Comparison of ENCODE assay signal across 9 cellular contexts in the genomic region with DNA sequence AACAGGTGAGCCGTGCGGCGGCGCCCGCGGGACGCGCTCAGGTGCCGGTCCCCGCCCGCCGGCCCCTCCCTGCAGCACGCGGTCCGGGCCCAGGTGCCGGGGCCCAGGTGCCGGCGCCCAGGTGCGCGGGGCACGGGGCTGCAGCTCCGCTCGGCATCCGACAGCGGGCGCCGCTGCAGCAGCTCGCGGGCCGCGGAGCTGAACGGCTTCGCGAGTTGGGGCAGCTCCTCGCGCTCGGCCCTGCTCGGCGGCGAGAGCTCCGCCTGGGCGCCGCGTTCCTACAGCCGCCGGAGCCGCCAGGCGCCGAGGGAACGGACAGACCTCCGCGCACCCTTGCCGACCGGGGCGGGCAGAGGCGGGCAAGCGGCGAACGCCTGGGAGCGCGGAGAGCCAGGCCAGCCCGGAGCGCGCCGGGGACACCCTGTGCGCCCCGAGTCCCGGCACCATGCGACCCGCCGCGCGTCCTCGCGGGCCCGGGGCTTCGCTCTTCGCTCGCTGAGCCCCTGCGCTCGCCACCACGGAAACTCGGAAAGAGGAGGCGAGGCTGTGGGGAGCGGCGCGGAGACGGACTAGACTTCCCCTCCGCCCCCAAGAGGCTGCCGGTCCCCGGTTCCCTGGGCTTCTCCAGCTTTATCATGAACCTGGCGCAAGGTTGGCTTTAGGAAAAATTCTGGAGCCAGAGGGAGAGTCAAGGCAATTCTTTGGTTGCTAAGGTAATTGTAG. TPM values are rescaled to one million over a fixed set of nuclear protein-coding genes. Genes with fewer than 3 reads are reported as not detected.
DNase-seq lines count a peak whose midpoint lies in the region; ATAC-seq, FAIRE-seq and TF ChIP-seq lines count a peak whose summit lies in the region.
"Had no signal": no experiment of that assay in that cellular context is flagged by ENCODE, and none has a peak within 500 bp of the region (broad histone marks: within the 10 kb centered on the region; RNA-seq: fewer than 3 reads in every experiment).

Gene RGS6 (plus strand): TSS at position 201 of the 723 bp plus-strand sequence.

- H4K91ac ChIP-seq in neuronal stem cell (ENCODE audit: low read depth, low read length, poor library complexity): no peak within 1 kb of the TSS

- no CpG with 5 or more reads among the region's 92 CpGs for WGBS in neuronal stem cell (ENCODE audit: extremely low coverage in 2 of 2, insufficient read length in 2 of 2, insufficient replicate concordance in 1 of 2), 2 donors

- no peaks in the 10 kb centered on the region for H3K36me3 ChIP-seq in neuronal stem cell (replicated peaks in 1 of 2; ENCODE audit: control insufficient read depth in 2 of 2, insufficient read depth in 2 of 2, low read length in 2 of 2)

- DNase-seq in DMS79 treated with DMSO at 0.1 percent for 48 hours (lab: John Stamatoyannopoulos, UW): peak; percentile 48
- DNase-seq in foreskin keratinocyte: peak; percentile 23 to 37
- peak; percentile 50 for DNase-seq in neuronal stem cell (ENCODE audit: low spot score)
- DNase-seq in medulla oblongata (ENCODE audit: extremely low spot score): no peak
- DNase-seq in HTR-8/SVneo (ENCODE audit: insufficient read length, low spot score): no peak

- peak within 1 kb of the TSS; percentile 92 for H2AFZ ChIP-seq in neuronal stem cell (ENCODE audit: low read length)

- H3K27ac ChIP-seq in VCaP (no peak within 1 kb of the TSS), foreskin keratinocyte (no peak within 1 kb of the TSS), neuronal stem cell (replicated peaks; ENCODE audit: low read length) (no peak within 1 kb of the TSS)

- H2BK15ac ChIP-seq in neuronal stem cell (ENCODE audit: low read length): peak within 1 kb of the TSS; percentile 49

- peak within 1 kb of the TSS; percentile 95 for H3K4me2 ChIP-seq in neuronal stem cell (ENCODE audit: insufficient read depth, low read length, poor library complexity, severe bottlenecking)

- H2AK5ac ChIP-seq in neuronal stem cell (ENCODE audit: low read depth, low read length): no peak within 1 kb of the TSS

- peak within 1 kb of the TSS; percentile 33 to 79 for H3K4me3 ChIP-seq in neuronal stem cell (ENCODE audit: low read length in 2 of 2)

- H2BK12ac ChIP-seq in neuronal stem cell (ENCODE audit: low read length): peak within 1 kb of the TSS; percentile 73

- no peaks in the 10 kb centered on the region for H3K9me3 ChIP-seq in neuronal stem cell (replicated peaks in 1 of 2; ENCODE audit: control insufficient read depth in 2 of 2, insufficient read depth in 1 of 2, low read depth in 1 of 2, low read length in 2 of 2)

- ATAC-seq in HG02885 (IDR thresholded peaks at IDR 0.05; ENCODE audit: poor library complexity, unreplicated experiment): peak; percentile 83
- ATAC-seq in foreskin keratinocyte: peak; percentile 96
- ATAC-seq in GM19452 (IDR thresholded peaks at IDR 0.05; ENCODE audit: unreplicated experiment): no peak

- H3K4me1 ChIP-seq in foreskin keratinocyte (no peaks in the 10 kb centered on the region), neuronal stem cell (ENCODE audit: control insufficient read depth in 2 of 2, insufficient read depth in 1 of 2, low read depth in 1 of 2, low read length in 2 of 2) (peaks cover 4 to 5% of the 10 kb centered on the region in 2 donors)

- H3K14ac ChIP-seq in neuronal stem cell (ENCODE audit: low read length): no peak within 1 kb of the TSS

- peak; percentile 84 for TF ChIP-seq CTCF in VCaP (conservative IDR thresholded peaks at IDR 0.05)
- TF ChIP-seq CTCF in foreskin keratinocyte (conservative IDR thresholded peaks at IDR 0.05): peak; percentile 61

- peak within 1 kb of the TSS; percentile 83 for H3K9ac ChIP-seq in neuronal stem cell (ENCODE audit: low read depth, low read length, poor library complexity)

- H3K23ac ChIP-seq in neuronal stem cell (ENCODE audit: low read depth, low read length, poor library complexity): no peak within 1 kb of the TSS

- H2BK5ac ChIP-seq in neuronal stem cell (ENCODE audit: low read length): peak within 1 kb of the TSS; percentile 53

- H3K27me3 ChIP-seq in foreskin keratinocyte (peaks cover 45% of the 10 kb centered on the region), neuronal stem cell (ENCODE audit: control insufficient read depth in 3 of 3, insufficient read depth in 3 of 3, low read depth in 1 of 3, low read length in 3 of 3) (peaks cover 8 to 56% (median 35%) of the 10 kb centered on the region in 3 experiments)

- peak within 1 kb of the TSS; percentile 28 for H2BK120ac ChIP-seq in neuronal stem cell (ENCODE audit: low read depth, low read length)

- H3K79me1 ChIP-seq in neuronal stem cell (ENCODE audit: low read depth, low read length): no peaks in the 10 kb centered on the region

- no peak within 1 kb of the TSS for H3K4ac ChIP-seq in neuronal stem cell (ENCODE audit: low read length)

- H3K18ac ChIP-seq in neuronal stem cell (ENCODE audit: low read length): peak within 1 kb of the TSS; percentile 76

- no peak within 1 kb of the TSS for H4K8ac ChIP-seq in neuronal stem cell (ENCODE audit: low read depth, low read length)

- no peak for FAIRE-seq in HTR-8/SVneo (lab: Jason Lieb, UNC)
- FAIRE-seq: islet of Langerhans had no signal

RNA-seq across cellular contexts. Expression of gene RGS6, which starts in this region (rescaled TPM):
- not detected in 2 replicates for total RNA-seq in foreskin keratinocyte
- not detected in 2 replicates for polyA plus RNA-seq in foreskin keratinocyte
- 0.15 TPM for polyA plus RNA-seq in neuronal stem cell (2013, experiment 1 of 2)
- polyA plus RNA-seq in neuronal stem cell (2013, experiment 2 of 2): 0.14 TPM

Comparison
In these comparisons a context has a peak if more than half of its experiments do, and no peak if none do; other contexts are left out.
1. Peak in DNase-seq and ATAC-seq in foreskin keratinocyte; RNA of the gene not detected or under 1 TPM.
2. DNase-seq: peak in DMS79 treated with DMSO at 0.1 percent for 48 hours (single experiment) and neuronal stem cell (single experiment); none in medulla oblongata (single experiment) and HTR-8/SVneo (single experiment).